Comparison of ENCODE assay signal across 1 cellular context in the genomic region with DNA sequence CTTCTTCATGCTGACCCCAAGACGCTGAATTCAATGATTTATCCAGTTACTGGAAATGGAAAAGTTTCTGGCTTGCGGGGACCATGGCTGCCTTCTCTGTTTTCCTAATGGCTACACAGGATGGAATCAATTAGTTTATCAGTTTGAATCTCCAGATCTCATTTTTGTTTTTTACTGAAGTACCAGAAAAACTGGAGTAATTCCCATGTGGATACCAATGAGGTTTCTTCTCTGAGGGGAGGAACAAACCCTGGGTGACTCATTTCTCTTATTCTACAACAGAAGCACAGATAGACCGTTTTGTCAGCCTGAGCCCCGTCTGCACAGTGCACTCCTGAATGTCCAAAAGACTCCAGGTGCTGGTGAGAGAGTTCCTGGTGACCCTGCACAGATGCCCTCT.
TF ChIP-seq lines count a peak whose summit lies in the region.

No MANE protein-coding gene starts in this region.

TF ChIP-seq in GM23338, 12 proteins besides CTCF, POLR2A, EP300 and RAD21:
- TF ChIP-seq CREB1 (CRISPR knock-in tag; IDR thresholded peaks at IDR 0.05; ENCODE audit: low read depth) (no peak), ETS1 (IDR thresholded peaks at IDR 0.05) (no peak), ZNF331 (CRISPR knock-in tag; IDR thresholded peaks at IDR 0.05; ENCODE audit: low read depth) (no peak), STAT1 (IDR thresholded peaks at IDR 0.05; ENCODE audit: unreplicated experiment) (no peak)
